16 cellular contexts compared by ENCODE assay signal in genomic region chr14:24307156-24307574, GRCh38. TPM values are rescaled to one million over a fixed set of nuclear protein-coding genes. Genes with fewer than 3 reads are reported as not detected.
DNase-seq lines count a peak whose midpoint lies in the region; ATAC-seq and TF ChIP-seq lines count a peak whose summit lies in the region.
"Had no signal": no experiment of that assay in that cellular context is flagged by ENCODE, and none has a peak within 500 bp of the region (broad histone marks: within the 10 kb centered on the region; RNA-seq: fewer than 3 reads in every experiment).

No MANE protein-coding gene starts in this region.

- DNase-seq in activated naive CD8-positive, alpha-beta T cell treated with anti-CD3 and anti-CD28 coated beads for 36 hours = no peak
- DNase-seq in activated naive CD8-positive, alpha-beta T cell treated with anti-CD3 and anti-CD28 coated beads, Interleukin-2, amount 50 U/mL, for 24 hours = no peak
- no peak for DNase-seq in endodermal cell
- DNase-seq in stimulated activated naive B cell treated with anti-CD40 and anti-IgM and Interleukin-4, amounts not matched to agents 10 μg/mL and 1 μg/mL and 100 μg/mL, for 72 hours = no peak
- DNase-seq: activated T-cell treated with anti-CD3 and anti-CD28 coated beads, Interleukin-2, amount 50 U/mL, for 4 hours; COR-L47; GDM1; mesenchymal stem cell; NCI-H2029 treated with DMSO at 0.1 percent for 48 hours; NCI-H526 treated with DMSO at 0.1 percent for 48 hours; RPMI8226 had no signal

- H3K36me3 ChIP-seq in endodermal cell (ENCODE audit: control insufficient read depth, insufficient read depth, low read length) = peaks cover 60% of the 10 kb centered on the region

- TF ChIP-seq CTCF in endodermal cell (conservative IDR thresholded peaks at IDR 0.05) = no peak

- ATAC-seq in activated naive CD8-positive, alpha-beta T cell treated with anti-CD3 and anti-CD28 coated beads, Interleukin-2, amount 50 U/mL, for 24 hours = no peak
- no peak for ATAC-seq in stimulated activated naive B cell treated with anti-CD40 and anti-IgM and Interleukin-4, amounts not matched to agents 10 μg/mL and 1 μg/mL and 100 μg/mL, for 72 hours (replicated peaks)
- ATAC-seq in HG02840 (IDR thresholded peaks at IDR 0.05; ENCODE audit: low FRiP score, unreplicated experiment) (no peak), GM21367 (IDR thresholded peaks at IDR 0.05; ENCODE audit: unreplicated experiment) (no peak)
- ATAC-seq: activated T-cell treated with anti-CD3 and anti-CD28 coated beads, Interleukin-2, amount 50 U/mL, for 4 hours had no signal

- H3K27me3 Mint-ChIP-seq in activated naive CD8-positive, alpha-beta T cell treated with anti-CD3 and anti-CD28 coated beads for 36 hours = no peaks in the 10 kb centered on the region
- no peaks in the 10 kb centered on the region for H3K27me3 Mint-ChIP-seq in activated naive CD8-positive, alpha-beta T cell treated with anti-CD3 and anti-CD28 coated beads, Interleukin-2, amount 50 U/mL, for 24 hours
- no peaks in the 10 kb centered on the region for H3K27me3 Mint-ChIP-seq in endodermal cell (ENCODE audit: insufficient read depth)
- no peaks in the 10 kb centered on the region for H3K27me3 Mint-ChIP-seq in stimulated activated naive B cell treated with anti-CD40 and anti-IgM and Interleukin-4, amounts not matched to agents 10 μg/mL and 1 μg/mL and 100 μg/mL, for 72 hours

- peaks cover 35% of the 10 kb centered on the region for H3K4me1 Mint-ChIP-seq in activated naive CD8-positive, alpha-beta T cell treated with anti-CD3 and anti-CD28 coated beads for 36 hours
- H3K4me1 Mint-ChIP-seq in activated naive CD8-positive, alpha-beta T cell treated with anti-CD3 and anti-CD28 coated beads, Interleukin-2, amount 50 U/mL, for 24 hours = peaks cover 36% of the 10 kb centered on the region
- H3K4me1 Mint-ChIP-seq in endodermal cell = peaks cover 10% of the 10 kb centered on the region
- H3K4me1 Mint-ChIP-seq in stimulated activated naive B cell treated with anti-CD40 and anti-IgM and Interleukin-4, amounts not matched to agents 10 μg/mL and 1 μg/mL and 100 μg/mL, for 72 hours = peaks cover 33 to 54% of the 10 kb centered on the region in 2 donors

- no peaks in the 10 kb centered on the region for H3K27me3 ChIP-seq in endodermal cell (ENCODE audit: control insufficient read depth, insufficient read depth, low read length, poor library complexity, severe bottlenecking)

- H3K4me1 ChIP-seq in endodermal cell (ENCODE audit: control insufficient read depth, insufficient read depth, low read length) = no peaks in the 10 kb centered on the region

- no peak overlapping the region for H3K4me3 Mint-ChIP-seq in activated naive CD8-positive, alpha-beta T cell treated with anti-CD3 and anti-CD28 coated beads for 36 hours
- no peak overlapping the region for H3K4me3 Mint-ChIP-seq in activated naive CD8-positive, alpha-beta T cell treated with anti-CD3 and anti-CD28 coated beads, Interleukin-2, amount 50 U/mL, for 24 hours
- H3K4me3 Mint-ChIP-seq in endodermal cell = peak overlapping the region; percentile 34
- H3K4me3 Mint-ChIP-seq in stimulated activated naive B cell treated with anti-CD40 and anti-IgM and Interleukin-4, amounts not matched to agents 10 μg/mL and 1 μg/mL and 100 μg/mL, for 72 hours = no peak overlapping the region
- H3K4me3 Mint-ChIP-seq: activated T-cell treated with anti-CD3 and anti-CD28 coated beads, Interleukin-2, amount 50 U/mL, for 4 hours had no signal

- H3K27ac ChIP-seq in endodermal cell (ENCODE audit: low read depth, low read length) = no peak overlapping the region

- peaks cover 34% of the 10 kb centered on the region for H3K36me3 Mint-ChIP-seq in activated naive CD8-positive, alpha-beta T cell treated with anti-CD3 and anti-CD28 coated beads for 36 hours
- peaks cover 51% of the 10 kb centered on the region for H3K36me3 Mint-ChIP-seq in activated naive CD8-positive, alpha-beta T cell treated with anti-CD3 and anti-CD28 coated beads, Interleukin-2, amount 50 U/mL, for 24 hours (ENCODE audit: low read depth)
- peaks cover 60% of the 10 kb centered on the region for H3K36me3 Mint-ChIP-seq in endodermal cell (ENCODE audit: low read depth)
- peaks cover 43 to 72% of the 10 kb centered on the region in 2 donors for H3K36me3 Mint-ChIP-seq in stimulated activated naive B cell treated with anti-CD40 and anti-IgM and Interleukin-4, amounts not matched to agents 10 μg/mL and 1 μg/mL and 100 μg/mL, for 72 hours

- whole genome bisulfite sequencing in endodermal cell (ENCODE audit: insufficient coverage in 1 of 2, insufficient read length in 1 of 2), 2 experiments = 82 to 85% methylated on average over 11 of the region's 11 CpGs

- H3K9me3 ChIP-seq in endodermal cell (ENCODE audit: control insufficient read depth, low read length) = no peaks in the 10 kb centered on the region

- H3K4me3 ChIP-seq in endodermal cell (ENCODE audit: low read length) = peak overlapping the region; percentile 44
- H3K4me3 ChIP-seq: skin epidermis had no signal

- H3K9ac ChIP-seq in endodermal cell (ENCODE audit: extremely low read depth, low read length, poor library complexity, severe bottlenecking) = no peak overlapping the region

- no peaks in the 10 kb centered on the region for H3K9me3 Mint-ChIP-seq in activated naive CD8-positive, alpha-beta T cell treated with anti-CD3 and anti-CD28 coated beads for 36 hours
- H3K9me3 Mint-ChIP-seq in activated naive CD8-positive, alpha-beta T cell treated with anti-CD3 and anti-CD28 coated beads, Interleukin-2, amount 50 U/mL, for 24 hours = no peaks in the 10 kb centered on the region
- no peaks in the 10 kb centered on the region for H3K9me3 Mint-ChIP-seq in endodermal cell
- no peaks in the 10 kb centered on the region for H3K9me3 Mint-ChIP-seq in stimulated activated naive B cell treated with anti-CD40 and anti-IgM and Interleukin-4, amounts not matched to agents 10 μg/mL and 1 μg/mL and 100 μg/mL, for 72 hours
- H3K9me3 Mint-ChIP-seq: activated T-cell treated with anti-CD3 and anti-CD28 coated beads, Interleukin-2, amount 50 U/mL, for 4 hours had no signal

- peak overlapping the region; percentile 47 for H3K27ac Mint-ChIP-seq in activated naive CD8-positive, alpha-beta T cell treated with anti-CD3 and anti-CD28 coated beads for 36 hours
- H3K27ac Mint-ChIP-seq in activated naive CD8-positive, alpha-beta T cell treated with anti-CD3 and anti-CD28 coated beads, Interleukin-2, amount 50 U/mL, for 24 hours = no peak overlapping the region
- peak overlapping the region; percentile 81 for H3K27ac Mint-ChIP-seq in endodermal cell
- peak overlapping the region; percentile 25 for H3K27ac Mint-ChIP-seq in stimulated activated naive B cell treated with anti-CD40 and anti-IgM and Interleukin-4, amounts not matched to agents 10 μg/mL and 1 μg/mL and 100 μg/mL, for 72 hours

RNA-seq across cellular contexts. Expression of gene CIDEB, which starts 0.6 kb away (rescaled TPM):
- 1 to 10 TPM; 6.0 to 6.7 TPM for total RNA-seq in activated naive CD8-positive, alpha-beta T cell treated with anti-CD3 and anti-CD28 coated beads for 36 hours
- total RNA-seq in endodermal cell = 1 to 10 TPM in 1 of 2 donors, under 1 TPM in 1; 0.97 to 3.1 TPM
- 0.43 TPM for polyA plus RNA-seq in endodermal cell (2013, experiment 1 of 2)
- polyA plus RNA-seq in endodermal cell (2013, experiment 2 of 2) = 0.50 TPM
- total RNA-seq: chondrocyte, M059J had no signal

RNA-seq across cellular contexts. Expression of gene LTB4R2, which starts 2.8 kb away (rescaled TPM):
- 10 to 100 TPM; 11.5 TPM for total RNA-seq in activated naive CD8-positive, alpha-beta T cell treated with anti-CD3 and anti-CD28 coated beads for 36 hours
- 1 to 10 TPM; 7.4 to 9.5 TPM for total RNA-seq in endodermal cell
- polyA plus RNA-seq in endodermal cell (2013, experiment 1 of 2) = 5.6 TPM
- 4.8 TPM for polyA plus RNA-seq in endodermal cell (2013, experiment 2 of 2)

RNA-seq across cellular contexts. Expression of gene LTB4R, which starts 4.1 kb away (rescaled TPM):
- total RNA-seq in activated naive CD8-positive, alpha-beta T cell treated with anti-CD3 and anti-CD28 coated beads for 36 hours = 10 to 100 TPM in 1 of 2 experiments, 1 to 10 TPM in 1; 9.3 to 10.3 TPM
- total RNA-seq in endodermal cell = 1 to 10 TPM; 6.4 to 6.6 TPM
- 5.4 TPM for polyA plus RNA-seq in endodermal cell (2013, experiment 1 of 2)
- polyA plus RNA-seq in endodermal cell (2013, experiment 2 of 2) = 5.0 TPM

RNA-seq across cellular contexts. Expression of gene NOP9, which starts 7.5 kb away (rescaled TPM):
- 10 to 100 TPM; 40.9 to 45.0 TPM for total RNA-seq in activated naive CD8-positive, alpha-beta T cell treated with anti-CD3 and anti-CD28 coated beads for 36 hours
- total RNA-seq in endodermal cell = 10 to 100 TPM; 31.1 to 32.0 TPM
- 22.2 TPM for polyA plus RNA-seq in endodermal cell (2013, experiment 1 of 2)
- 19.9 TPM for polyA plus RNA-seq in endodermal cell (2013, experiment 2 of 2)

RNA-seq across cellular contexts. Expression of gene DHRS1, which starts 7.6 kb away (rescaled TPM):
- total RNA-seq in activated naive CD8-positive, alpha-beta T cell treated with anti-CD3 and anti-CD28 coated beads for 36 hours = 1 to 10 TPM; 7.4 to 8.6 TPM
- total RNA-seq in endodermal cell = 10 to 100 TPM; 21.2 to 22.5 TPM
- 21.2 TPM for polyA plus RNA-seq in endodermal cell (2013, experiment 1 of 2)
- polyA plus RNA-seq in endodermal cell (2013, experiment 2 of 2) = 19.5 TPM
